ENCODE assay signal across 20 cellular contexts in genomic region chr5:159121061-159121460, GRCh38. TPM values are rescaled to one million over a fixed set of nuclear protein-coding genes. Genes with fewer than 3 reads are reported as not detected.
DNase-seq lines count a peak whose midpoint lies in the region; ATAC-seq and TF ChIP-seq lines count a peak whose summit lies in the region.
"Had no signal": no experiment of that assay in that cellular context is flagged by ENCODE, and none has a peak within 500 bp of the region (broad histone marks: within the 10 kb centered on the region; RNA-seq: fewer than 3 reads in every experiment).

No MANE protein-coding gene starts in this region.

- H3K4me1 Mint-ChIP-seq in CD8-positive, alpha-beta T cell (ENCODE audit: low read depth): peaks cover 22% of the 10 kb centered on the region
- H3K4me1 Mint-ChIP-seq in T-cell: peaks cover 21 to 23% (median 22%) of the 10 kb centered on the region in 3 donors
- peaks cover 20 to 23% of the 10 kb centered on the region in 2 donors for H3K4me1 Mint-ChIP-seq in immature natural killer cell
- H3K4me1 Mint-ChIP-seq: GM23338, nephron progenitor cell had no signal

- POLR2A ChIA-PET in CD8-positive, alpha-beta T cell (lab: Charles Lee): no interaction called here
- POLR2A ChIA-PET in T-cell (lab: Charles Lee): no interaction called here

- CTCF ChIA-PET in CD8-positive, alpha-beta T cell (lab: Charles Lee): interaction anchor here (3.6 kb wide), 1 partner anchor 11 kb away, joined by 19 read pairs; no protein-coding TSS in a partner anchor
- CTCF ChIA-PET in T-cell (lab: Charles Lee): interaction anchor here in 1 of 2 donors (1.8 kb wide), 1 partner anchor 426 kb away, joined by 8 read pairs; no protein-coding TSS in a partner anchor

- H3K36me3 Mint-ChIP-seq in CD8-positive, alpha-beta T cell: peaks cover 7% of the 10 kb centered on the region
- peaks cover 9% of the 10 kb centered on the region for H3K36me3 Mint-ChIP-seq in T-cell
- no peaks in the 10 kb centered on the region for H3K36me3 Mint-ChIP-seq in immature natural killer cell

- intact Hi-C loops in CD8-positive, alpha-beta T cell (cut with DNase I, micrococcal nuclease): no loop called here

- DNase-seq in NCI-H82 (lab: John Stamatoyannopoulos, UW) (peak; percentile 57), NCI-H82 treated with DMSO at 0.1 percent for 48 hours (lab: John Stamatoyannopoulos, UW; ENCODE audit: unreplicated experiment) (no peak), T-cell (no peak), immature natural killer cell (no peak), caudate nucleus (lab: John Stamatoyannopoulos, UW) (no peak), DMS79 (lab: John Stamatoyannopoulos, UW) (no peak), ACHN (no peak)
- DNase-seq in CD8-positive, alpha-beta T cell: no peak
- DNase-seq: activated gamma-delta T cell; kidney; mammary epithelial cell; NCI-H187 treated with DMSO at 0.1 percent for 48 hours; NCI-H446; nephron progenitor cell; stimulated activated CD4-positive, alpha-beta T cell treated with anti-CD3 and anti-CD28 coated beads, Interleukin-4, amount 100 ng/mL, for 4 hours had no signal

- TF ChIP-seq CTCF in CD8-positive, alpha-beta T cell (IDR thresholded peaks at IDR 0.05): no peak

- H3K4me3 Mint-ChIP-seq in CD8-positive, alpha-beta T cell: peak overlapping the region; percentile 33
- H3K4me3 Mint-ChIP-seq in T-cell (peak overlapping the region in 2 of 3 donors; percentile 9 to 69), immature natural killer cell (peak overlapping the region in 3 of 5 donors; percentile 18 to 79 (median 67))
- H3K4me3 Mint-ChIP-seq: GM23338, nephron progenitor cell had no signal

- no peaks in the 10 kb centered on the region for H3K27me3 ChIP-seq in CD8-positive, alpha-beta T cell (ENCODE audit: insufficient read depth, low read length)
- H3K27me3 ChIP-seq: hepatocyte had no signal

- H3K9me3 Mint-ChIP-seq in CD8-positive, alpha-beta T cell: peaks cover 19% of the 10 kb centered on the region
- H3K9me3 Mint-ChIP-seq in T-cell (peaks cover 10 to 12% (median 12%) of the 10 kb centered on the region in 3 donors), immature natural killer cell (peaks cover 0 to 11% (median 5%) of the 10 kb centered on the region in 6 donors)

- H3K9me3 ChIP-seq in CD8-positive, alpha-beta T cell (ENCODE audit: low read length): no peaks in the 10 kb centered on the region

- peaks cover 15% of the 10 kb centered on the region for H3K4me1 ChIP-seq in CD8-positive, alpha-beta T cell (ENCODE audit: insufficient read depth, low read length)

- in situ Hi-C loops in ACHN (cut with HindIII; ENCODE audit: low pct_ligation_motif_present, low pct_unique_long_range_greater_than_20kb, low sequenced_read_pairs): no loop called here

- peak overlapping the region; percentile 95 for H3K27ac Mint-ChIP-seq in CD8-positive, alpha-beta T cell
- peak overlapping the region; percentile 92 to 96 for H3K27ac Mint-ChIP-seq in T-cell
- peak overlapping the region in 5 of 6 donors; percentile 37 to 94 (median 58) for H3K27ac Mint-ChIP-seq in immature natural killer cell
- H3K27ac Mint-ChIP-seq: GM23338, nephron progenitor cell, progenitor cell of endocrine pancreas had no signal

- H3K36me3 ChIP-seq in CD8-positive, alpha-beta T cell (ENCODE audit: insufficient read depth, low read length): no peaks in the 10 kb centered on the region

- H3K27ac ChIP-seq in CD8-positive, alpha-beta T cell (ENCODE audit: low read depth, low read length): peak overlapping the region; percentile 29
- no peak overlapping the region for H3K27ac ChIP-seq in caudate nucleus (ENCODE audit: low read depth, low read length)
- H3K27ac ChIP-seq: 22Rv1, hepatocyte had no signal

- ATAC-seq in CD8-positive, alpha-beta T cell: no peak
- ATAC-seq in T-cell (replicated peaks in 1 of 4): no peak
- ATAC-seq: GM23338 had no signal

- no peak overlapping the region for H3K4me3 ChIP-seq in CD8-positive, alpha-beta T cell (ENCODE audit: low read depth, low read length)
- H3K4me3 ChIP-seq: GM23338, hepatocyte, smooth muscle cell had no signal

- no peaks in the 10 kb centered on the region for H3K27me3 Mint-ChIP-seq in CD8-positive, alpha-beta T cell (ENCODE audit: low read depth)
- H3K27me3 Mint-ChIP-seq in T-cell (no peaks in the 10 kb centered on the region), immature natural killer cell (ENCODE audit: low read depth in 3 of 3) (peaks cover 0 to 1% (median 0%) of the 10 kb centered on the region in 3 donors)
- H3K27me3 Mint-ChIP-seq: progenitor cell of endocrine pancreas had no signal

RNA-seq across cellular contexts. Expression of gene EBF1, which starts 21.3 kb away (rescaled TPM):
- 1 to 10 TPM in 1 of 2 experiments, under 1 TPM in 1; 0.67 to 1.3 TPM for total RNA-seq in CD8-positive, alpha-beta T cell
- 1 to 10 TPM in 3 of 5 donors, under 1 TPM in 2; 0.38 to 4.2 (median 1.4) TPM for total RNA-seq in T-cell
- polyA plus RNA-seq in immature natural killer cell: not detected
- polyA plus RNA-seq: mammary epithelial cell had no signal
